ENCODE assay signal across 19 cellular contexts in the genomic region with DNA sequence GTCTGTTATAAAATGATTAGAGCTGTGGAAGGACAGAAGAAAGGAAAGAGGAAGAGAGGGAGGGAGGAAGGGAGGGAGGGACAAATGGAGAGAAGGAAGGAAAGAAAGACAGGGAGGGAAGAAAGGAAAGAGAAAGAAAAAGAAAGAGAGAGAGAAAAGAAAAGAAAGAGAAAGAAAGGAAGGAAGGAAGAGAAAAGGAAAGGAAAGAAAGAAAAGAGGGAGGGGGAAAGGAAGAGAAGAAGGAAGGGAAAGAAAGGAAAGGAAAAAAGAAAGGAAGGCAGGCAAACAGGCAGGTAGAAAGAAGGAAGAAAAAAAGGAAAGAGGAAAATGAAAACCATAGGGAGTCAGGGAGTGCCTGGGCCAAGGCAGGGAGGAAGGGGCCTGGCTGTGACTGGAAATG. TPM values are rescaled to one million over a fixed set of nuclear protein-coding genes. Genes with fewer than 3 reads are reported as not detected.
DNase-seq lines count a peak whose midpoint lies in the region; ATAC-seq and TF ChIP-seq lines count a peak whose summit lies in the region.
"Had no signal": no experiment of that assay in that cellular context is flagged by ENCODE, and none has a peak within 500 bp of the region (broad histone marks: within the 10 kb centered on the region; RNA-seq: fewer than 3 reads in every experiment).

No MANE protein-coding gene starts in this region.

- H3K4me1 Mint-ChIP-seq in nephron progenitor cell = no peaks in the 10 kb centered on the region

- H3K27ac Mint-ChIP-seq in nephron progenitor cell = no peak overlapping the region
- H3K27ac Mint-ChIP-seq: B cell; CD4-positive, alpha-beta T cell; CD8-positive, alpha-beta T cell had no signal

- CTCF ChIA-PET in HEK293 (lab: Yijun Ruan, JAX) = interaction anchor here (0.6 to 0.9 kb wide), 2 partner anchors 19 to 58 kb away, joined by 3 read pairs; no protein-coding TSS in a partner anchor

- DNase-seq in colonic mucosa (no peak), left colon (no peak), neuronal stem cell (ENCODE audit: low spot score) (no peak), H4 (ENCODE audit: low spot score) (no peak), nephron progenitor cell (no peak)
- DNase-seq: AML-193; Caco-2; Calu3; CD4-positive, alpha-beta T cell; CD8-positive, alpha-beta T cell; DMS79 treated with DMSO at 0.1 percent for 48 hours; GF-D8 had no signal

- H2BK5ac ChIP-seq in neuronal stem cell (ENCODE audit: low read length) = no peak overlapping the region

- H4K91ac ChIP-seq in neuronal stem cell (ENCODE audit: low read depth, low read length, poor library complexity) = no peak overlapping the region

- H3K27me3 Mint-ChIP-seq in nephron progenitor cell (ENCODE audit: low read depth, poor library complexity) = peaks cover 17% of the 10 kb centered on the region

- no peak overlapping the region for H2AFZ ChIP-seq in neuronal stem cell (ENCODE audit: low read length)

- no peaks in the 10 kb centered on the region for H3K79me1 ChIP-seq in neuronal stem cell (ENCODE audit: low read depth, low read length)

- H3K4me1 ChIP-seq in HEK293 (ENCODE audit: control insufficient read depth, insufficient read depth, low read length) (no peaks in the 10 kb centered on the region), colonic mucosa (peaks cover 3% of the 10 kb centered on the region), neuronal stem cell (ENCODE audit: control insufficient read depth in 2 of 2, insufficient read depth in 1 of 2, low read depth in 1 of 2, low read length in 2 of 2) (no peaks in the 10 kb centered on the region)
- H3K4me1 ChIP-seq: A549, Caco-2 had no signal

- H2BK12ac ChIP-seq in neuronal stem cell (ENCODE audit: low read length) = no peak overlapping the region

- no peak overlapping the region for H4K8ac ChIP-seq in neuronal stem cell (ENCODE audit: low read depth, low read length)

- intact Hi-C loops in colonic mucosa (cut with DNase I) = no loop called here
- intact Hi-C loops in left colon (cut with DNase I, micrococcal nuclease) = no loop called here

- H3K27ac ChIP-seq in HEK293 (ENCODE audit: extremely low read depth, low read depth, low read length) (no peak overlapping the region), colonic mucosa (peak overlapping the region; percentile 6), neuronal stem cell (replicated peaks; ENCODE audit: low read length) (no peak overlapping the region)
- H3K27ac ChIP-seq: 22Rv1; A549; BLaER1 treated with 17β-estradiol and CSF1 and Interleukin-3, amounts not matched to agents 10 nM and 100 nM; C4-2B had no signal

- H3K4me3 Mint-ChIP-seq in nephron progenitor cell = no peak overlapping the region
- H3K4me3 Mint-ChIP-seq: B cell; CD4-positive, alpha-beta T cell; CD8-positive, alpha-beta T cell had no signal

- no peak overlapping the region for H2BK15ac ChIP-seq in neuronal stem cell (ENCODE audit: low read length)

- ATAC-seq in left colon = peak; percentile 31
- ATAC-seq in GM21423 (IDR thresholded peaks at IDR 0.05; ENCODE audit: unreplicated experiment) = no peak
- ATAC-seq: A549; CD8-positive, alpha-beta T cell had no signal

- H3K27me3 ChIP-seq in colonic mucosa (no peaks in the 10 kb centered on the region), neuronal stem cell (ENCODE audit: control insufficient read depth in 3 of 3, insufficient read depth in 3 of 3, low read depth in 1 of 3, low read length in 3 of 3) (peaks cover 0 to 4% (median 0%) of the 10 kb centered on the region in 3 experiments)
- H3K27me3 ChIP-seq: BLaER1 treated with 17β-estradiol and CSF1 and Interleukin-3, amounts not matched to agents 10 nM and 100 nM had no signal

- H3K4ac ChIP-seq in neuronal stem cell (ENCODE audit: low read length) = no peak overlapping the region

- H3K36me3 Mint-ChIP-seq in nephron progenitor cell (ENCODE audit: low read depth) = peaks cover 4% of the 10 kb centered on the region
- H3K36me3 Mint-ChIP-seq: CD8-positive, alpha-beta T cell had no signal

- no peak overlapping the region for H3K4me2 ChIP-seq in neuronal stem cell (ENCODE audit: insufficient read depth, low read length, poor library complexity, severe bottlenecking)
- H3K4me2 ChIP-seq: A549; BLaER1 treated with 17β-estradiol and CSF1 and Interleukin-3, amounts not matched to agents 10 nM and 100 nM had no signal

- H3K36me3 ChIP-seq in HEK293 (ENCODE audit: control insufficient read depth in 2 of 2, insufficient read depth in 1 of 2, low read length in 2 of 2) = no peaks in the 10 kb centered on the region
- no peaks in the 10 kb centered on the region for H3K36me3 ChIP-seq in colonic mucosa
- no peaks in the 10 kb centered on the region for H3K36me3 ChIP-seq in neuronal stem cell (replicated peaks in 1 of 2; ENCODE audit: control insufficient read depth in 2 of 2, insufficient read depth in 2 of 2, low read length in 2 of 2)
- H3K36me3 ChIP-seq: BLaER1 treated with 17β-estradiol and CSF1 and Interleukin-3, amounts not matched to agents 10 nM and 100 nM had no signal

- TF ChIP-seq CTCF in HEK293 (tag by site-specific recombination; IDR thresholded peaks at IDR 0.05) (no peak), colonic mucosa (IDR thresholded peaks at IDR 0.05) (no peak), nephron progenitor cell (IDR thresholded peaks at IDR 0.05) (no peak)

- H3K9me3 ChIP-seq in HEK293 (ENCODE audit: control insufficient read depth, insufficient read depth, low read depth, low read length) (no peaks in the 10 kb centered on the region), colonic mucosa (no peaks in the 10 kb centered on the region), neuronal stem cell (replicated peaks in 1 of 2; ENCODE audit: control insufficient read depth in 2 of 2, insufficient read depth in 1 of 2, low read depth in 1 of 2, low read length in 2 of 2) (peaks cover 0 to 5% of the 10 kb centered on the region in 2 donors)

- H3K4me3 ChIP-seq in HEK293 (ENCODE audit: low read depth, low read length) (no peak overlapping the region), colonic mucosa (no peak overlapping the region), neuronal stem cell (ENCODE audit: low read length in 2 of 2) (no peak overlapping the region)
- H3K4me3 ChIP-seq: A549; BLaER1 treated with 17β-estradiol and CSF1 and Interleukin-3, amounts not matched to agents 10 nM and 100 nM had no signal

- no peak overlapping the region for H2BK120ac ChIP-seq in neuronal stem cell (ENCODE audit: low read depth, low read length)

- H3K14ac ChIP-seq in neuronal stem cell (ENCODE audit: low read length) = peak overlapping the region; percentile 75

- H3K23ac ChIP-seq in neuronal stem cell (ENCODE audit: low read depth, low read length, poor library complexity) = no peak overlapping the region

- H3K9me3 Mint-ChIP-seq in nephron progenitor cell = peaks cover 9% of the 10 kb centered on the region

- H3K9ac ChIP-seq in colonic mucosa (ENCODE audit: low read depth in 2 of 2, low read length in 2 of 2) (no peak overlapping the region), neuronal stem cell (ENCODE audit: low read depth, low read length, poor library complexity) (no peak overlapping the region)
- H3K9ac ChIP-seq: BLaER1 treated with 17β-estradiol and CSF1 and Interleukin-3, amounts not matched to agents 10 nM and 100 nM had no signal

- POLR2A ChIA-PET in HEK293 (lab: Yijun Ruan, JAX) = no interaction called here

- H2AK5ac ChIP-seq in neuronal stem cell (ENCODE audit: low read depth, low read length) = no peak overlapping the region

- H3K18ac ChIP-seq in neuronal stem cell (ENCODE audit: low read length) = peak overlapping the region; percentile 45

TF ChIP-seq in HEK293, 187 proteins besides CTCF, POLR2A, EP300 and RAD21:
- TF ChIP-seq ZFP3 (tag by site-specific recombination; IDR thresholded peaks at IDR 0.05; ENCODE audit: low read depth) (no peak), PRDM1 (tag by site-specific recombination; IDR thresholded peaks at IDR 0.05) (peak; percentile 89), ZNF366 (tag by site-specific recombination; conservative IDR thresholded peaks at IDR 0.05) (peak; percentile 90)

RNA-seq across cellular contexts. Expression of a gene that starts 14.5 kb away (rescaled TPM):
- total RNA-seq in colonic mucosa (10 to 100 TPM; 69.5 to 80.2 TPM), left colon (10 to 100 TPM; 59.3 to 65.1 TPM)
- 1.4 TPM for polyA plus RNA-seq in neuronal stem cell (2013, experiment 1 of 2)
- polyA plus RNA-seq in neuronal stem cell (2013, experiment 2 of 2) = 1.5 TPM
- total RNA-seq in H4 (2014; rRNA removed; shearing (Covaris generic)) = 85.6 and 109 TPM in 2 replicates
